ENCODE assay signal across 12 cellular contexts in the genomic region with DNA sequence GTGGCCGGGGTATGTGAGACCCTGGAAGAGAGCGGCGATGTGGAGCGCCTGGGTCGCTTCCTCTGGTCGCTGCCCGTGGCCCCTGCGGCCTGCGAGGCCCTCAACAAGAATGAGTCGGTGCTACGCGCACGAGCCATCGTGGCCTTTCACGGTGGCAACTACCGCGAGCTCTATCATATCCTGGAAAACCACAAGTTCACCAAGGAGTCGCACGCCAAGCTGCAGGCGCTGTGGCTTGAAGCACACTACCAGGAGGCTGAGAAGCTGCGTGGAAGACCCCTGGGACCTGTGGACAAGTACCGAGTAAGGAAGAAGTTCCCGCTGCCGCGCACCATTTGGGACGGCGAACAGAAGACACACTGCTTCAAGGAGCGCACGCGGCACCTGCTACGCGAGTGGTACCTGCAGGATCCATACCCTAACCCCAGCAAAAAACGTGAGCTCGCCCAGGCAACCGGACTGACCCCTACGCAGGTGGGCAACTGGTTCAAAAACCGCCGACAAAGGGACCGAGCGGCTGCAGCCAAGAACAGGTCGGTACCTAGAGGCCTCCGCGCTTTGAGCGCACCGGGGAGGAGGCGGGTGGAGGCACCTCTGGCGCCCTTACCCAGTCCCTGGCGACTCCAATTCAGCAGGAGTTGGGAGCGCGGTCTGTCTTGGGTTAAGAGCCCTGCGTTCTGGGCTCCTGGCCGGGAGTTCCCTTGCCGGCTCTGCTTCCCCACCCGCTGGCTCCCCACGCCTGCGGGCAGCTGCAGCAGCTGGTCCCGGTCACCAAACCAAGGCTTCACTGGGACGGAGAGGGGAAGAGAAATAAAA. TPM values are rescaled to one million over a fixed set of nuclear protein-coding genes. Genes with fewer than 3 reads are reported as not detected.
DNase-seq lines count a peak whose midpoint lies in the region; ATAC-seq, FAIRE-seq and TF ChIP-seq lines count a peak whose summit lies in the region.
"Had no signal": no experiment of that assay in that cellular context is flagged by ENCODE, and none has a peak within 500 bp of the region (broad histone marks: within the 10 kb centered on the region; RNA-seq: fewer than 3 reads in every experiment).

No MANE protein-coding gene starts in this region.

- H3K9me3 ChIP-seq in pancreas, result no peaks in the 10 kb centered on the region
- H3K9me3 ChIP-seq in tibial nerve, result no peaks in the 10 kb centered on the region

- peak in 3 of 4 donors; percentile 21 to 25 (median 22) for ATAC-seq in pancreas

- TF ChIP-seq POLR2A in tibial nerve (IDR thresholded peaks at IDR 0.05), result no peak

- H3K4me1 ChIP-seq in pancreas (no peaks in the 10 kb centered on the region), tibial nerve (peaks cover 0 to 59% (median 17%) of the 10 kb centered on the region in 4 donors)

- peak overlapping the region; percentile 55 for H3K4me3 ChIP-seq in coronary artery
- peak overlapping the region in 1 of 4 donors; percentile 25 for H3K4me3 ChIP-seq in pancreas
- H3K4me3 ChIP-seq in tibial nerve, result peak overlapping the region in 1 of 4 donors; percentile 29

- H3K27me3 ChIP-seq in pancreas, result peaks cover 7 to 90% (median 38%) of the 10 kb centered on the region in 4 donors
- peaks cover 0 to 100% of the 10 kb centered on the region in 2 donors for H3K27me3 ChIP-seq in tibial nerve

- no peak for FAIRE-seq in pancreas (lab: Jason Lieb, UNC)

- intact Hi-C loops in pancreas (cut with DNase I), result no loop called here

- 6 to 7% methylated on average over 58 of the region's 58 CpGs for WGBS in pancreas, 2 donors
- 3 to 14% methylated on average over 39 to 54 of the region's 58 CpGs for WGBS in tibial nerve, 2 donors

- H3K27ac ChIP-seq in coronary artery (no peak overlapping the region), pancreas (no peak overlapping the region), caudate nucleus (ENCODE audit: low read depth, low read length) (no peak overlapping the region), tibial nerve (no peak overlapping the region)
- H3K27ac ChIP-seq: 22Rv1, epithelial cell of prostate had no signal

- TF ChIP-seq CTCF in coronary artery (IDR thresholded peaks at IDR 0.05) (no peak), pancreas (IDR thresholded peaks at IDR 0.05) (no peak), tibial nerve (IDR thresholded peaks at IDR 0.05) (no peak)

- DNase-seq in DMS 273 (lab: John Stamatoyannopoulos, UW; ENCODE audit: unreplicated experiment), result peak; percentile 73
- no peak for DNase-seq in DMS 273 treated with DMSO at 0.1 percent for 48 hours (lab: John Stamatoyannopoulos, UW)
- peak; percentile 59 for DNase-seq in NCI-H2029 (lab: John Stamatoyannopoulos, UW)
- DNase-seq in coronary artery (ENCODE audit: low spot score), result no peak
- DNase-seq in pancreas, result peak in 1 of 6 donors; percentile 60
- no peak for DNase-seq in DMS79 (lab: John Stamatoyannopoulos, UW)
- no peak for DNase-seq in caudate nucleus (lab: John Stamatoyannopoulos, UW)
- no peak for DNase-seq in tibial nerve (ENCODE audit: low spot score in 2 of 2)

- no peaks in the 10 kb centered on the region for H3K36me3 ChIP-seq in pancreas
- no peaks in the 10 kb centered on the region for H3K36me3 ChIP-seq in tibial nerve

- TF ChIP-seq EP300 in tibial nerve (IDR thresholded peaks at IDR 0.05), result no peak

RNA-seq across cellular contexts. Expression of a gene that starts 0.7 kb away (rescaled TPM):
- total RNA-seq in pancreas, result not detected
- polyA plus RNA-seq in pancreas, result not detected
- not detected for total RNA-seq in tibial nerve
- total RNA-seq: G401 had no signal
- polyA plus RNA-seq: adipose tissue had no signal

RNA-seq across cellular contexts. Expression of a gene that starts 23.8 kb away (rescaled TPM):
- total RNA-seq in pancreas (not detected), tibial nerve (1 to 10 TPM in 1 of 4 donors, under 1 TPM in 2, not detected in 1; 0.30 to 2.0 (median 0.39) TPM)
- under 1 TPM in 1 of 2 donors, not detected in 1; 0.02 TPM for polyA plus RNA-seq in pancreas
- total RNA-seq: G401 had no signal

Comparison
In these comparisons a context has a peak if more than half of its experiments do, and no peak if none do; other contexts are left out.
1. DNase-seq: peak in DMS 273 (single experiment) and NCI-H2029 (single experiment); none in DMS 273 treated with DMSO at 0.1 percent for 48 hours (single experiment), coronary artery (single experiment), DMS79 (single experiment), caudate nucleus (0 of 61) and tibial nerve (0 of 2).